8 cellular contexts compared by ENCODE assay signal in genomic region chr11:61547246-61547645, GRCh38. TPM values are rescaled to one million over a fixed set of nuclear protein-coding genes. Genes with fewer than 3 reads are reported as not detected.
"Had no signal": no experiment of that assay in that cellular context is flagged by ENCODE, and none has a peak within 500 bp of the region (broad histone marks: within the 10 kb centered on the region; RNA-seq: fewer than 3 reads in every experiment).

No MANE protein-coding gene starts in this region.

- FAIRE-seq: G401.6, GM12878, GM12891, GM12892, GM18507, GM19239 had no signal

- DNase-seq: GDM1, GF-D8 had no signal

- H3K4me3 ChIP-seq: GM12878 had no signal

RNA-seq across cellular contexts. Expression of gene SYT7, which starts 33.6 kb away (rescaled TPM):
- total RNA-seq: GM12878 had no signal
- polyA plus RNA-seq: GM12878 had no signal

RNA-seq across cellular contexts. Expression of gene LRRC10B, which starts 38.7 kb away (rescaled TPM):
- total RNA-seq: GM12878 had no signal
- polyA plus RNA-seq: GM12878 had no signal
